In genomic region chr11:10592331-10592730, GRCh38 we compare ENCODE assay signal across 9 cellular contexts. TPM values are rescaled to one million over a fixed set of nuclear protein-coding genes. Genes with fewer than 3 reads are reported as not detected.
A peak's percentile ranks its signal among the peaks of the same experiment; 100 is the strongest.
DNase-seq lines count a peak whose midpoint lies in the region; FAIRE-seq and TF ChIP-seq lines count a peak whose summit lies in the region.
"Had no signal": no experiment of that assay in that cellular context is flagged by ENCODE, and none has a peak within 500 bp of the region (broad histone marks: within the 10 kb centered on the region; RNA-seq: fewer than 3 reads in every experiment).

No MANE protein-coding gene starts in this region.

- H3K9me3 ChIP-seq in AG04450 (ENCODE audit: control insufficient read depth, insufficient read depth, low read length) = no peaks in the 10 kb centered on the region
- H3K9me3 ChIP-seq in small intestine (ENCODE audit: control insufficient read depth, low read depth) = no peaks in the 10 kb centered on the region

- no peak overlapping the region for H3K4me2 ChIP-seq in mesendoderm (ENCODE audit: low read length)

- no peaks in the 10 kb centered on the region for H3K36me3 ChIP-seq in mesendoderm (ENCODE audit: control insufficient read depth, insufficient read depth, low read length)
- H3K36me3 ChIP-seq in small intestine (ENCODE audit: control insufficient read depth in 2 of 2, insufficient read depth in 2 of 2, low read length in 2 of 2) = no peaks in the 10 kb centered on the region

- H3K23ac ChIP-seq in mesendoderm (ENCODE audit: low read length) = no peak overlapping the region

- CTCF ChIA-PET in AG04450 (lab: Charles Lee) = interaction anchor here (0.7 to 3.8 kb wide), 3 partner anchors 51 to 483 kb away, joined by 3 to 21 read pairs (median 4); partner anchors contain the start of gene RNF141

- H3K79me1 ChIP-seq in mesendoderm (ENCODE audit: low read length) = no peaks in the 10 kb centered on the region

- H3K27me3 ChIP-seq in AG04450 (ENCODE audit: control insufficient read depth, insufficient read depth, low read length) = no peaks in the 10 kb centered on the region
- no peaks in the 10 kb centered on the region for H3K27me3 ChIP-seq in mesendoderm (ENCODE audit: insufficient read depth, low read length, poor library complexity)
- no peaks in the 10 kb centered on the region for H3K27me3 ChIP-seq in small intestine (ENCODE audit: control insufficient read depth in 2 of 2, insufficient read depth in 2 of 2, low read length in 2 of 2)

- DNase-seq in AG04450 (ENCODE audit: low read depth, low spot score) (peak; percentile 84), LoVo (ENCODE audit: low spot score) (peak; percentile 18), cardiac fibroblast (ENCODE audit: low read depth in 2 of 2) (peak; percentile 88 to 95), mesendoderm (peak; percentile 53), GDM1 (lab: John Stamatoyannopoulos, UW) (no peak), small intestine (no peak)
- no peak for DNase-seq in activated CD4-positive, alpha-beta T cell treated with anti-CD3 and anti-CD28 coated beads, Interleukin-2, amount 50 U/mL, for 48 hours
- DNase-seq in stimulated activated CD4-positive, alpha-beta T cell treated with anti-CD3 and anti-CD28 coated beads, Interleukin-4, amount 100 ng/mL, for 24 hours = no peak
- DNase-seq: SHP77 treated with DMSO at 0.1 percent for 48 hours had no signal

- H2BK15ac ChIP-seq in mesendoderm (replicated peaks; ENCODE audit: low read depth) = no peak overlapping the region

- no peak overlapping the region for H3K56ac ChIP-seq in mesendoderm (ENCODE audit: low read length)

- no peak overlapping the region for H2BK5ac ChIP-seq in mesendoderm (ENCODE audit: low read length)

- H4K5ac ChIP-seq in mesendoderm (ENCODE audit: low read length) = no peak overlapping the region

- no CpG with 5 or more reads among the region's 2 CpGs for WGBS in mesendoderm (ENCODE audit: extremely low coverage, insufficient coverage, low lambda C conversion rate)
- WGBS in small intestine, 3 donors = 44 to 51% (median 44%) methylated on average over 2 of the region's 2 CpGs

- H3K9ac ChIP-seq in mesendoderm (ENCODE audit: low read length) = no peak overlapping the region

- H3K4me3 ChIP-seq in AG04450 (ENCODE audit: low read depth, low read length) (no peak overlapping the region), cardiac fibroblast (replicated peaks in 1 of 2; ENCODE audit: low read depth in 2 of 2, low read length in 2 of 2) (no peak overlapping the region), mesendoderm (ENCODE audit: low read length) (no peak overlapping the region), small intestine (ENCODE audit: low read depth in 1 of 2, low read length in 2 of 2) (no peak overlapping the region)

- no peak overlapping the region for H2AK5ac ChIP-seq in mesendoderm (ENCODE audit: low read length)

- H2BK120ac ChIP-seq in mesendoderm (ENCODE audit: low read depth, low read length) = no peak overlapping the region

- POLR2A ChIA-PET in AG04450 (lab: Yijun Ruan, JAX) = interaction anchor here (0.9 to 1.0 kb wide), 6 partner anchors 8 to 323 kb away, joined by 3 to 7 read pairs (median 3); partner anchors contain the start of genes CTR9 and IRAG1

- peak overlapping the region; percentile 95 for H3K27ac ChIP-seq in AG04450 (ENCODE audit: low read depth, low read length)
- H3K27ac ChIP-seq in mesendoderm (ENCODE audit: low read depth, low read length) = no peak overlapping the region
- no peak overlapping the region for H3K27ac ChIP-seq in small intestine (ENCODE audit: low read depth in 1 of 2, low read length in 1 of 2)

- no peak for FAIRE-seq in small intestine (lab: Jason Lieb, UNC)

- no peaks in the 10 kb centered on the region for H3K79me2 ChIP-seq in mesendoderm (ENCODE audit: control insufficient read depth, insufficient read depth, low read length)

- TF ChIP-seq CTCF in AG04450 (IDR thresholded peaks at IDR 0.05; ENCODE audit: low read depth, low read length) (no peak), cardiac fibroblast (IDR thresholded peaks at IDR 0.05; ENCODE audit: low read depth, low read length) (no peak)

- no peak overlapping the region for H3K4ac ChIP-seq in mesendoderm (ENCODE audit: low read depth, low read length)

- no peak overlapping the region for H3K18ac ChIP-seq in mesendoderm (ENCODE audit: low read length)

- H4K8ac ChIP-seq in mesendoderm (ENCODE audit: low read depth, low read length) = no peak overlapping the region

- no peaks in the 10 kb centered on the region for H3K4me1 ChIP-seq in mesendoderm (ENCODE audit: control insufficient read depth, low read depth, low read length)
- no peaks in the 10 kb centered on the region for H3K4me1 ChIP-seq in small intestine (ENCODE audit: control insufficient read depth in 2 of 2, insufficient read depth in 1 of 2, low read depth in 1 of 2, low read length in 1 of 2)

RNA-seq across cellular contexts. Expression of gene LYVE1, which starts 23.9 kb away (rescaled TPM):
- 0.10 and 0.19 TPM in 2 replicates for polyA plus RNA-seq in AG04450 (2011; rRNA removed)
- polyA minus RNA-seq in AG04450 (2011; rRNA and poly(A)+ RNA removed) = 0.13 TPM in 1 of 2 replicates, not detected in the other
- polyA plus RNA-seq in mesendoderm (2013, experiment 1 of 2) = 0.04 TPM
- 0.08 TPM for polyA plus RNA-seq in mesendoderm (2013, experiment 2 of 2)
- 100 to 1,000 TPM in 1 of 3 donors, 1 to 10 TPM in 2; 1.1 to 119 (median 5.7) TPM for polyA plus RNA-seq in small intestine

RNA-seq across cellular contexts. Expression of gene RNF141, which starts 51.3 kb away (rescaled TPM):
- polyA plus RNA-seq in AG04450 (2011; rRNA removed) (23.7 and 34.8 TPM in 2 replicates), small intestine (10 to 100 TPM; 13.2 to 20.8 (median 19.2) TPM)
- 10.9 and 16.8 TPM in 2 replicates for polyA minus RNA-seq in AG04450 (2011; rRNA and poly(A)+ RNA removed)
- 11.9 TPM for polyA plus RNA-seq in mesendoderm (2013, experiment 1 of 2)
- 12.2 TPM for polyA plus RNA-seq in mesendoderm (2013, experiment 2 of 2)

Comparison
In these comparisons a context has a peak if more than half of its experiments do, and no peak if none do; other contexts are left out.
1. DNase-seq: peak in AG04450 (single experiment), LoVo (single experiment), cardiac fibroblast (2 of 2) and mesendoderm (single experiment); none in GDM1 (single experiment), activated CD4-positive, alpha-beta T cell treated with anti-CD3 and anti-CD28 coated beads, Interleukin-2, amount 50 U/mL, for 48 hours (0 of 2), stimulated activated CD4-positive, alpha-beta T cell treated with anti-CD3 and anti-CD28 coated beads, Interleukin-4, amount 100 ng/mL, for 24 hours (single experiment) and small intestine (single experiment).